8 cellular contexts compared by ENCODE assay signal in genomic region chr7:90262438-90262837, GRCh38. TPM values are rescaled to one million over a fixed set of nuclear protein-coding genes. Genes with fewer than 3 reads are reported as not detected.
DNase-seq lines count a peak whose midpoint lies in the region; ATAC-seq and TF ChIP-seq lines count a peak whose summit lies in the region.

No MANE protein-coding gene starts in this region.

- H3K4me1 ChIP-seq in A673 (ENCODE audit: insufficient read depth, low read length, poor library complexity, severe bottlenecking) (peaks cover 33% of the 10 kb centered on the region), ovary (ENCODE audit: insufficient read depth) (no peaks in the 10 kb centered on the region)

- peak; percentile 65 for DNase-seq in A673 (ENCODE audit: low spot score)
- DNase-seq in NCI-H69 (lab: John Stamatoyannopoulos, UW), result peak; percentile 26
- no peak for DNase-seq in dorsolateral prefrontal cortex
- no peak for DNase-seq in ovary
- DNase-seq in Ammon's horn (ENCODE audit: low spot score), result no peak

- H3K4me3 ChIP-seq in A673 (ENCODE audit: low read depth, low read length, poor library complexity, severe bottlenecking) (no peak overlapping the region), dorsolateral prefrontal cortex (no peak overlapping the region), ovary (no peak overlapping the region)

- ATAC-seq in GM18517 (IDR thresholded peaks at IDR 0.05; ENCODE audit: unreplicated experiment) (peak; percentile 94), HG02973 (IDR thresholded peaks at IDR 0.05; ENCODE audit: unreplicated experiment) (peak; percentile 85), HG03135 (IDR thresholded peaks at IDR 0.05; ENCODE audit: unreplicated experiment) (no peak)

- no peak for TF ChIP-seq EP300 in ovary (IDR thresholded peaks at IDR 0.05)

- H3K27me3 ChIP-seq in A673 (replicated peaks; ENCODE audit: insufficient read depth, low read depth, low read length, poor library complexity) (no peaks in the 10 kb centered on the region), dorsolateral prefrontal cortex (no peaks in the 10 kb centered on the region), ovary (no peaks in the 10 kb centered on the region)

- no peaks in the 10 kb centered on the region for H3K9me3 ChIP-seq in A673 (ENCODE audit: low read depth, low read length, poor library complexity, severe bottlenecking)
- H3K9me3 ChIP-seq in ovary, result no peaks in the 10 kb centered on the region

- no TSS peak for BruUV-seq in A673 (replicated peaks; lab: Mats Ljungman, UMichigan)

- CTCF ChIA-PET in A673 (lab: Charles Lee), result no interaction called here

- TF ChIP-seq POLR2A in ovary (IDR thresholded peaks at IDR 0.05), result no peak

- peak overlapping the region; percentile 2 for H3K27ac ChIP-seq in A673 (ENCODE audit: low read depth, low read length, poor library complexity, severe bottlenecking)
- no peak overlapping the region for H3K27ac ChIP-seq in dorsolateral prefrontal cortex
- H3K27ac ChIP-seq in ovary, result no peak overlapping the region

- no peaks in the 10 kb centered on the region for H3K36me3 ChIP-seq in A673 (ENCODE audit: insufficient read depth, low read length, poor library complexity, severe bottlenecking)
- no peaks in the 10 kb centered on the region for H3K36me3 ChIP-seq in ovary

- TF ChIP-seq CTCF in A673 (conservative IDR thresholded peaks at IDR 0.05; ENCODE audit: low read depth, low read length), result peak; percentile 64
- peak in 55 of 56 donors; percentile 29 to 72 (median 49) for TF ChIP-seq CTCF in dorsolateral prefrontal cortex (IDR thresholded peaks at IDR 0.05 in 54 of 56, conservative IDR thresholded peaks at IDR 0.05 in 2 of 56; ENCODE audit: low read depth in 1 of 56, partially characterized antibody in 56 of 56)
- TF ChIP-seq CTCF in ovary (IDR thresholded peaks at IDR 0.05), result peak; percentile 50 to 55 (median 51)

- intact Hi-C loops in A673 (cut with micrococcal nuclease; ENCODE audit: unreplicated experiment), result loop anchor here (1.0 to 5.0 kb wide), 2 partner anchors 50 to 108 kb away; partner anchors contain the start of genes STEAP1 and STEAP2
- intact Hi-C loops in dorsolateral prefrontal cortex (cut with DNase I), result no loop called here
- intact Hi-C loops in ovary (cut with DNase I), result loop anchor here in 2 of 4 donors (10.0 kb wide), 2 partner anchors 108 to 162 kb away; partner anchors contain the start of gene STEAP1 (in 1 of the 2)

- POLR2A ChIA-PET in A673 (lab: Charles Lee; ENCODE audit: low non-redundant PET), result no interaction called here

RNA-seq across cellular contexts. Expression of gene CFAP69, which starts 17.5 kb away (rescaled TPM):
- total RNA-seq in A673 (2021) (2.4 and 4.3 TPM in 2 replicates), dorsolateral prefrontal cortex (10 to 100 TPM in 115 of 120 experiments, 1 to 10 TPM in 5; 7.1 to 31.7 (median 16.0) TPM), ovary (10 to 100 TPM in 5 of 7 donors, 1 to 10 TPM in 2; 7.0 to 37.9 (median 11.2) TPM)
- polyA plus RNA-seq in ovary, result 1 to 10 TPM; 3.1 to 6.3 TPM

RNA-seq across cellular contexts. Expression of gene STEAP2, which starts 50.9 kb away (rescaled TPM):
- total RNA-seq in A673 (2021), result 114 and 134 TPM in 2 replicates
- 10 to 100 TPM; 15.5 to 92.8 (median 53.9) TPM for total RNA-seq in dorsolateral prefrontal cortex
- 10 to 100 TPM; 21.1 to 47.1 (median 27.6) TPM for total RNA-seq in ovary
- polyA plus RNA-seq in ovary, result 10 to 100 TPM in 1 of 2 donors, 1 to 10 TPM in 1; 10.0 to 15.7 TPM

RNA-seq across cellular contexts. Expression of gene FAM237B, which starts 58.7 kb away (rescaled TPM):
- total RNA-seq in A673 (2021) (not detected in 2 replicates), dorsolateral prefrontal cortex (not detected), ovary (not detected)
- not detected for polyA plus RNA-seq in ovary

Comparison
In these comparisons a context has a peak if more than half of its experiments do, and no peak if none do; other contexts are left out.
1. DNase-seq: peak in A673 (single experiment) and NCI-H69 (single experiment); none in dorsolateral prefrontal cortex (0 of 10), ovary (0 of 5) and Ammon's horn (single experiment).
2. Peak in every context shown above with its lines, with median percentiles within 50 percentile points of each other: CTCF ChIP-seq.